18 cellular contexts compared by ENCODE assay signal in the genomic region with DNA sequence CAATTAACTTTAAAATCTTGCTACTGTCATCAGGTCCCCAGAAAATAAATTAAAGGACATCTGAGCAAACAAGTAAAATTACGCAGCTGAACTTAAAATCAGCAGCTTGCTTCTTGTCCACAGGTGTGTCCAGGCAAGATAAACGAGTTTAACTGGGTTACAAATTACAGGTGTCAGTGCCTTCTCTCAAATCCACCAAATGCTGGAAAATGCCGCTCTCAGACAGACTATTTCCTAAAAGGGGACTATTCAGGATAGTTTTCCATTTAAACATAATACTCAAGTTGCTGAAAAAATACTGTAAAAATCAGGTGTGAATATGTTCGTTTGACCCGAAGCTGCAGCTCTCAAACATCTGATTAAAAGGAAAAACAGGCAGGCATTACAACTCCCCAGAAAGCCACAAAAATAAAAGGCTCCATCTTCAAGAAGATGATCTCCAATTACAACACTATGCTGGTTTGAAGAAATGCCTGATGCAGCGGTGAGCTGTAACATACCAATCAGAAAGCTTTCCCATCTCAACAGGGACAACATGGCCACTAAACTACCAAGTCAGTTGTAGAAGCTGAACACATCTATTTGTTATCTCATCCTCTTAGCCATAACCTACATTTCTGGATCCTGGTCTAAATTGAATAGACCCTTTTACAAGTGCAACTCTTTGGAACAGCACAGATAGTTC.
"Had no signal": no experiment of that assay in that cellular context is flagged by ENCODE, and none has a peak within 500 bp of the region (broad histone marks: within the 10 kb centered on the region; RNA-seq: fewer than 3 reads in every experiment).

No MANE protein-coding gene starts in this region.

- DNase-seq: activated CD4-positive, alpha-beta T cell treated with anti-CD3 and anti-CD28 coated beads, Interleukin-2, amount 10 ng/mL, durations not matched to agents 24 days and 14 days; activated CD8-positive, alpha-beta T cell treated with anti-CD3 and anti-CD28 coated beads for 36 hours; activated naive CD4-positive, alpha-beta T cell; activated naive CD8-positive, alpha-beta T cell treated with anti-CD3 and anti-CD28 coated beads, Interleukin-2, amount 10 ng/mL, durations not matched to agents 7 days and 5 days; activated T-cell treated with anti-CD3 and anti-CD28 coated beads, Interleukin-2, amount 50 U/mL, for 1 hour; amygdala; dermis blood vessel endothelial cell; effector memory CD4-positive, alpha-beta T cell; esophagus squamous epithelium; left cardiac atrium; lower lobe of right lung; retina; stimulated activated CD4-positive, alpha-beta T cell treated with anti-CD3 and anti-CD28 coated beads, Interleukin-12 subunit alpha, Interleukin-12 subunit beta, amount 100 ng/mL, for 4 hours; stimulated activated CD4-positive, alpha-beta T cell treated with anti-CD3 and anti-CD28 coated beads, Interleukin-1b, Interleukin-23, amount 100 ng/mL, for 48 hours; stimulated activated CD8-positive, alpha-beta memory T cell treated with anti-CD3 and anti-CD28 coated beads, Interleukin-4, amount 100 ng/mL, for 48 hours; stimulated activated naive CD4-positive, alpha-beta T cell had no signal

- H3K4me3 Mint-ChIP-seq: activated CD4-positive, alpha-beta T cell treated with anti-CD3 and anti-CD28 coated beads, Interleukin-2, amount 10 ng/mL, durations not matched to agents 24 days and 14 days; activated CD8-positive, alpha-beta T cell treated with anti-CD3 and anti-CD28 coated beads for 36 hours; activated naive CD8-positive, alpha-beta T cell treated with anti-CD3 and anti-CD28 coated beads, Interleukin-2, amount 10 ng/mL, durations not matched to agents 7 days and 5 days; activated T-helper 17 cell treated with anti-CD3 and anti-CD28 coated beads, Interleukin-2, amount 50 U/mL, for 72 hours; natural killer cell treated with Interleukin-12 subunit alpha and Interleukin-12 subunit beta and Interleukin-15 and Interleukin-18, amount 100 ng/mL, for 72 hours had no signal

- H3K9me3 Mint-ChIP-seq: activated CD4-positive, alpha-beta T cell treated with anti-CD3 and anti-CD28 coated beads, Interleukin-2, amount 10 ng/mL, durations not matched to agents 24 days and 14 days; activated CD8-positive, alpha-beta T cell treated with anti-CD3 and anti-CD28 coated beads for 36 hours; activated naive CD8-positive, alpha-beta T cell treated with anti-CD3 and anti-CD28 coated beads, Interleukin-2, amount 10 ng/mL, durations not matched to agents 7 days and 5 days; activated T-helper 17 cell treated with anti-CD3 and anti-CD28 coated beads, Interleukin-2, amount 50 U/mL, for 72 hours; natural killer cell treated with Interleukin-12 subunit alpha and Interleukin-12 subunit beta and Interleukin-15 and Interleukin-18, amount 100 ng/mL, for 72 hours had no signal

- H3K27me3 ChIP-seq: esophagus squamous epithelium had no signal

- ATAC-seq: activated CD8-positive, alpha-beta T cell treated with anti-CD3 and anti-CD28 coated beads for 36 hours; activated T-helper 17 cell treated with anti-CD3 and anti-CD28 coated beads, Interleukin-2, amount 50 U/mL, for 72 hours; natural killer cell treated with Interleukin-12 subunit alpha and Interleukin-12 subunit beta and Interleukin-15 and Interleukin-18, amount 100 ng/mL, for 72 hours had no signal

- H3K4me1 Mint-ChIP-seq: activated CD4-positive, alpha-beta T cell treated with anti-CD3 and anti-CD28 coated beads, Interleukin-2, amount 10 ng/mL, durations not matched to agents 24 days and 14 days; activated naive CD8-positive, alpha-beta T cell treated with anti-CD3 and anti-CD28 coated beads, Interleukin-2, amount 10 ng/mL, durations not matched to agents 7 days and 5 days; activated T-helper 17 cell treated with anti-CD3 and anti-CD28 coated beads, Interleukin-2, amount 50 U/mL, for 72 hours had no signal

- H3K36me3 ChIP-seq: esophagus squamous epithelium, lower lobe of right lung had no signal

- H3K36me3 Mint-ChIP-seq: activated naive CD8-positive, alpha-beta T cell treated with anti-CD3 and anti-CD28 coated beads, Interleukin-2, amount 10 ng/mL, durations not matched to agents 7 days and 5 days; natural killer cell treated with Interleukin-12 subunit alpha and Interleukin-12 subunit beta and Interleukin-15 and Interleukin-18, amount 100 ng/mL, for 72 hours had no signal

- H3K27me3 Mint-ChIP-seq: activated CD4-positive, alpha-beta T cell treated with anti-CD3 and anti-CD28 coated beads, Interleukin-2, amount 10 ng/mL, durations not matched to agents 24 days and 14 days; activated CD8-positive, alpha-beta T cell treated with anti-CD3 and anti-CD28 coated beads for 36 hours; activated naive CD8-positive, alpha-beta T cell treated with anti-CD3 and anti-CD28 coated beads, Interleukin-2, amount 10 ng/mL, durations not matched to agents 7 days and 5 days had no signal

- H3K27ac Mint-ChIP-seq: activated CD4-positive, alpha-beta T cell treated with anti-CD3 and anti-CD28 coated beads, Interleukin-2, amount 10 ng/mL, durations not matched to agents 24 days and 14 days; activated CD8-positive, alpha-beta T cell treated with anti-CD3 and anti-CD28 coated beads for 36 hours; activated naive CD8-positive, alpha-beta T cell treated with anti-CD3 and anti-CD28 coated beads, Interleukin-2, amount 10 ng/mL, durations not matched to agents 7 days and 5 days; activated T-helper 17 cell treated with anti-CD3 and anti-CD28 coated beads, Interleukin-2, amount 50 U/mL, for 72 hours; natural killer cell treated with Interleukin-12 subunit alpha and Interleukin-12 subunit beta and Interleukin-15 and Interleukin-18, amount 100 ng/mL, for 72 hours had no signal

- H3K27ac ChIP-seq: esophagus squamous epithelium, lower lobe of right lung had no signal

- H3K9me3 ChIP-seq: esophagus squamous epithelium, lower lobe of right lung had no signal

- H3K4me3 ChIP-seq: esophagus squamous epithelium, lower lobe of right lung had no signal
